16 cellular contexts compared by ENCODE assay signal in genomic region chr2:208830203-208830602, GRCh38.
A peak's percentile ranks its signal among the peaks of the same experiment; 100 is the strongest.
DNase-seq lines count a peak whose midpoint lies in the region; ATAC-seq and TF ChIP-seq lines count a peak whose summit lies in the region.
"Had no signal": no experiment of that assay in that cellular context is flagged by ENCODE, and none has a peak within 500 bp of the region (broad histone marks: within the 10 kb centered on the region; RNA-seq: fewer than 3 reads in every experiment).

No MANE protein-coding gene starts in this region.

- no peaks in the 10 kb centered on the region for H3K4me1 ChIP-seq in gastroesophageal sphincter
- H3K4me1 ChIP-seq: A549; BLaER1 treated with 17β-estradiol and CSF1 and Interleukin-3, amounts not matched to agents 10 nM and 100 nM; Caco-2 had no signal

- no peak for TF ChIP-seq CTCF in gastroesophageal sphincter (IDR thresholded peaks at IDR 0.05)

- DNase-seq in NCI-H748 (lab: John Stamatoyannopoulos, UW; ENCODE audit: unreplicated experiment) = peak; percentile 25
- no peak for DNase-seq in NCI-H748 treated with DMSO at 0.1 percent for 48 hours (lab: John Stamatoyannopoulos, UW)
- no peak for DNase-seq in left colon
- DNase-seq: AML-193; Caco-2; Calu3; CD4-positive, alpha-beta T cell; CD8-positive, alpha-beta T cell; DMS79 treated with DMSO at 0.1 percent for 48 hours; GF-D8 had no signal

- ATAC-seq in left colon = peak; percentile 98
- ATAC-seq in HG03025 (IDR thresholded peaks at IDR 0.05; ENCODE audit: low FRiP score, unreplicated experiment) = no peak
- ATAC-seq in gastroesophageal sphincter = no peak
- ATAC-seq: A549; CD8-positive, alpha-beta T cell had no signal

- H3K27ac ChIP-seq in gastroesophageal sphincter = no peak overlapping the region
- H3K27ac ChIP-seq: 22Rv1; A549; BLaER1 treated with 17β-estradiol and CSF1 and Interleukin-3, amounts not matched to agents 10 nM and 100 nM; C4-2B had no signal

- WGBS in gastroesophageal sphincter (ENCODE audit: low coverage in 1 of 2), 2 donors = 69 to 76% methylated on average over 3 of the region's 3 CpGs

- H3K9me3 ChIP-seq in gastroesophageal sphincter = no peaks in the 10 kb centered on the region
- H3K9me3 ChIP-seq: A549; BLaER1 treated with 17β-estradiol and CSF1 and Interleukin-3, amounts not matched to agents 10 nM and 100 nM; Caco-2 had no signal

- TF ChIP-seq POLR2A in gastroesophageal sphincter (IDR thresholded peaks at IDR 0.05) = no peak

- intact Hi-C loops in left colon (cut with DNase I, micrococcal nuclease) = no loop called here

- TF ChIP-seq EP300 in gastroesophageal sphincter (IDR thresholded peaks at IDR 0.05) = no peak

- H3K27me3 ChIP-seq in gastroesophageal sphincter = no peaks in the 10 kb centered on the region
- H3K27me3 ChIP-seq: BLaER1 treated with 17β-estradiol and CSF1 and Interleukin-3, amounts not matched to agents 10 nM and 100 nM had no signal

- H3K4me3 ChIP-seq in gastroesophageal sphincter = no peak overlapping the region
- H3K4me3 ChIP-seq: A549; BLaER1 treated with 17β-estradiol and CSF1 and Interleukin-3, amounts not matched to agents 10 nM and 100 nM had no signal

- H3K36me3 ChIP-seq in gastroesophageal sphincter = no peaks in the 10 kb centered on the region
- H3K36me3 ChIP-seq: BLaER1 treated with 17β-estradiol and CSF1 and Interleukin-3, amounts not matched to agents 10 nM and 100 nM had no signal
